18 cellular contexts compared by ENCODE assay signal in genomic region chr3:2929574-2929973, GRCh38.
DNase-seq lines count a peak whose midpoint lies in the region; FAIRE-seq and TF ChIP-seq lines count a peak whose summit lies in the region.
"Had no signal": no experiment of that assay in that cellular context is flagged by ENCODE, and none has a peak within 500 bp of the region (broad histone marks: within the 10 kb centered on the region; RNA-seq: fewer than 3 reads in every experiment).

No MANE protein-coding gene starts in this region.

- no peak overlapping the region for H4K91ac ChIP-seq in mesenchymal stem cell (ENCODE audit: low read length)

- H3K4me2 ChIP-seq in mesenchymal stem cell (ENCODE audit: low read length, poor library complexity, severe bottlenecking): no peak overlapping the region
- H3K4me2 ChIP-seq: BLaER1 had no signal

- no peaks in the 10 kb centered on the region for H3K36me3 ChIP-seq in mesenchymal stem cell (ENCODE audit: control insufficient read depth in 1 of 2, insufficient read depth in 2 of 2, low read depth in 1 of 2, low read length in 2 of 2)
- H3K36me3 ChIP-seq in ascending aorta: peaks cover 0 to 5% of the 10 kb centered on the region in 2 donors
- H3K36me3 ChIP-seq: BLaER1 had no signal

- H3K79me1 ChIP-seq in mesenchymal stem cell (replicated peaks; ENCODE audit: low read length, poor library complexity, severe bottlenecking): no peaks in the 10 kb centered on the region

- H3K4me1 ChIP-seq in mesenchymal stem cell (ENCODE audit: control insufficient read depth, insufficient read depth, low read depth, low read length): no peaks in the 10 kb centered on the region
- no peaks in the 10 kb centered on the region for H3K4me1 ChIP-seq in ascending aorta
- H3K4me1 ChIP-seq: BLaER1, Caco-2 had no signal

- H2AK5ac ChIP-seq in mesenchymal stem cell (ENCODE audit: low read length, severe bottlenecking): no peak overlapping the region

- H3K27me3 ChIP-seq in mesenchymal stem cell (ENCODE audit: control insufficient read depth in 1 of 2, insufficient read depth in 1 of 2, low read length in 2 of 2) (no peaks in the 10 kb centered on the region), ascending aorta (no peaks in the 10 kb centered on the region)
- H3K27me3 ChIP-seq: BLaER1 had no signal

- H2AFZ ChIP-seq in mesenchymal stem cell (ENCODE audit: low read depth, low read length): no peak overlapping the region

- no peak overlapping the region for H3K14ac ChIP-seq in mesenchymal stem cell (ENCODE audit: low read length in 2 of 2)

- H3K27ac ChIP-seq in mesenchymal stem cell (ENCODE audit: low read length, poor library complexity, severe bottlenecking) (no peak overlapping the region), ascending aorta (no peak overlapping the region)
- H3K27ac ChIP-seq: BLaER1, C4-2B had no signal

- DNase-seq in GM12892 (ENCODE audit: insufficient read length) (no peak), HK-2 (ENCODE audit: unreplicated experiment) (peak; percentile 0), RPMI7951 (ENCODE audit: low read depth) (peak; percentile 4), mesenchymal stem cell (peak; percentile 24), DMS153 (lab: John Stamatoyannopoulos, UW) (no peak), HTR-8/SVneo (ENCODE audit: insufficient read length, low spot score) (no peak), ascending aorta (ENCODE audit: low spot score in 2 of 2) (no peak)
- DNase-seq: Caco-2; CD4-positive, CD25-positive, alpha-beta regulatory T cell; CD8-positive, alpha-beta T cell; DMS79; GF-D8; H7; HCEC 1CT had no signal

- no peak for TF ChIP-seq POLR2A in GM12892 (IDR thresholded peaks at IDR 0.05; ENCODE audit: low read depth, low read length)

- no peak overlapping the region for H3K9ac ChIP-seq in mesenchymal stem cell (ENCODE audit: low read length)
- H3K9ac ChIP-seq: BLaER1 had no signal

- no peak overlapping the region for H2BK120ac ChIP-seq in mesenchymal stem cell (ENCODE audit: low read depth, low read length)

- no peak overlapping the region for H3K18ac ChIP-seq in mesenchymal stem cell (ENCODE audit: low read depth in 1 of 2, low read length in 2 of 2)

- H3K23ac ChIP-seq in mesenchymal stem cell (ENCODE audit: low read length in 2 of 2): no peak overlapping the region

- H3K9me3 ChIP-seq in mesenchymal stem cell (ENCODE audit: control insufficient read depth, low read length) (no peaks in the 10 kb centered on the region), ascending aorta (no peaks in the 10 kb centered on the region)
- H3K9me3 ChIP-seq: BLaER1, Caco-2 had no signal

- no peak overlapping the region for H4K8ac ChIP-seq in mesenchymal stem cell (ENCODE audit: low read length)

- no peak overlapping the region for H3K4ac ChIP-seq in mesenchymal stem cell (ENCODE audit: low read depth in 1 of 2, low read length in 2 of 2)

- no peak overlapping the region for H2BK15ac ChIP-seq in mesenchymal stem cell (ENCODE audit: low read depth, poor library complexity, severe bottlenecking)

- peak; percentile 42 for FAIRE-seq in GM12892 (lab: Jason Lieb, UNC)
- FAIRE-seq in HTR-8/SVneo (lab: Jason Lieb, UNC): no peak
- FAIRE-seq: GM12891, H1 had no signal

- TF ChIP-seq CTCF in ascending aorta (IDR thresholded peaks at IDR 0.05): no peak

- no peak overlapping the region for H2BK12ac ChIP-seq in mesenchymal stem cell (ENCODE audit: low read length in 2 of 2)

- no peak overlapping the region for H2BK5ac ChIP-seq in mesenchymal stem cell (ENCODE audit: low read depth, low read length, poor library complexity, severe bottlenecking)

- WGBS in mesenchymal stem cell: 90% methylated on average over 5 of the region's 5 CpGs

- H3K4me3 ChIP-seq in mesenchymal stem cell (ENCODE audit: insufficient read depth in 1 of 2, low read depth in 1 of 2, low read length in 2 of 2) (no peak overlapping the region), ascending aorta (no peak overlapping the region)
- H3K4me3 ChIP-seq: BLaER1 had no signal

- intact Hi-C loops in ascending aorta (cut with DNase I): no loop called here

Comparison
In these comparisons a context has a peak if more than half of its experiments do, and no peak if none do; other contexts are left out.
1. DNase-seq: peak in HK-2 (single experiment), RPMI7951 (single experiment) and mesenchymal stem cell (single experiment); none in GM12892 (single experiment), DMS153 (single experiment), HTR-8/SVneo (single experiment) and ascending aorta (0 of 2).